Comparison of ENCODE assay signal across 1 cellular context in genomic region chr3:165056510-165056909, GRCh38.
TF ChIP-seq lines count a peak whose summit lies in the region.

No MANE protein-coding gene starts in this region.

TF ChIP-seq in H1, 55 proteins besides CTCF, POLR2A, EP300 and RAD21:
- no peak for TF ChIP-seq RFX5 (IDR thresholded peaks at IDR 0.05; ENCODE audit: borderline replicate concordance, low read depth, low read length)
- no peak for TF ChIP-seq KDM4A (IDR thresholded peaks at IDR 0.05; ENCODE audit: low read depth, low read length, severe bottlenecking)
- no peak for TF ChIP-seq NANOG (IDR thresholded peaks at IDR 0.05; ENCODE audit: insufficient read depth, low read depth, low read length, poor library complexity, severe bottlenecking)
- no peak for TF ChIP-seq TAF1 (IDR thresholded peaks at IDR 0.05; ENCODE audit: low read depth, low read length)
- no peak for TF ChIP-seq MAX (IDR thresholded peaks at IDR 0.05)
- TF ChIP-seq BRCA1 (IDR thresholded peaks at IDR 0.05; ENCODE audit: low read depth, low read length): no peak
- TF ChIP-seq BACH1 (IDR thresholded peaks at IDR 0.05; ENCODE audit: low read length): no peak
- TF ChIP-seq RBBP5 (IDR thresholded peaks at IDR 0.05; ENCODE audit: borderline replicate concordance, low read depth, low read length): no peak
- no peak for TF ChIP-seq ASH2L (IDR thresholded peaks at IDR 0.05; ENCODE audit: low read length)
- no peak for TF ChIP-seq ATF2 (IDR thresholded peaks at IDR 0.05; ENCODE audit: low read length)
- TF ChIP-seq JUN (IDR thresholded peaks at IDR 0.05; ENCODE audit: low read depth, low read length): no peak
- no peak for TF ChIP-seq SIN3A (conservative IDR thresholded peaks at IDR 0.05 in 1 of 2, IDR thresholded peaks at IDR 0.05 in 1 of 2; ENCODE audit: low read depth in 1 of 2, low read length in 2 of 2)
- TF ChIP-seq USF2 (IDR thresholded peaks at IDR 0.05; ENCODE audit: low read length): no peak
